In genomic region chr2:235779444-235779896, GRCh38 we compare ENCODE assay signal across 8 cellular contexts.
A peak's percentile ranks its signal among the peaks of the same experiment; 100 is the strongest.
DNase-seq lines count a peak whose midpoint lies in the region; ATAC-seq and TF ChIP-seq lines count a peak whose summit lies in the region.

No MANE protein-coding gene starts in this region.

- no peak overlapping the region for H3K27ac ChIP-seq in CD4-positive, alpha-beta T cell (ENCODE audit: low read depth, low read length)

- no peaks in the 10 kb centered on the region for H3K36me3 Mint-ChIP-seq in CD4-positive, alpha-beta T cell (ENCODE audit: low read depth)
- peaks cover 26% of the 10 kb centered on the region for H3K36me3 Mint-ChIP-seq in brain

- ATAC-seq in CD4-positive, alpha-beta T cell (ENCODE audit: poor library complexity): peak; percentile 48
- peak; percentile 63 for ATAC-seq in GM21360 (IDR thresholded peaks at IDR 0.05; ENCODE audit: unreplicated experiment)

- H3K27me3 ChIP-seq in CD4-positive, alpha-beta T cell (ENCODE audit: control insufficient read depth, insufficient read depth, low read length): no peaks in the 10 kb centered on the region

- no peaks in the 10 kb centered on the region for H3K9me3 Mint-ChIP-seq in CD4-positive, alpha-beta T cell
- no peaks in the 10 kb centered on the region for H3K9me3 Mint-ChIP-seq in brain

- DNase-seq in CD4-positive, alpha-beta T cell: peak; percentile 11 to 59 (median 30)
- peak; percentile 32 for DNase-seq in NCI-H1092 treated with DMSO at 0.1 percent for 48 hours (lab: John Stamatoyannopoulos, UW)
- DNase-seq in T1000 (lab: John Stamatoyannopoulos, UW): peak; percentile 55
- DNase-seq in iPS-NIHi11 (ENCODE audit: low spot score): peak; percentile 86
- DNase-seq in stimulated activated CD4-positive, alpha-beta T cell treated with anti-CD3 and anti-CD28 coated beads, Interleukin-12 subunit alpha, Interleukin-12 subunit beta, amount 100 ng/mL, for 24 hours (ENCODE audit: low read depth in 2 of 2): peak; percentile 19 to 64
- DNase-seq in KG1 (lab: John Stamatoyannopoulos, UW): no peak

- intact Hi-C loops in CD4-positive, alpha-beta T cell (cut with DNase I, micrococcal nuclease): loop anchor here in 1 of 2 experiments (2.0 kb wide), 1 partner anchor 401 kb away; no protein-coding TSS in a partner anchor

- H3K4me1 Mint-ChIP-seq in CD4-positive, alpha-beta T cell (ENCODE audit: low read depth): no peaks in the 10 kb centered on the region
- peaks cover 9% of the 10 kb centered on the region for H3K4me1 Mint-ChIP-seq in brain

- peaks cover 36% of the 10 kb centered on the region for H3K27me3 Mint-ChIP-seq in CD4-positive, alpha-beta T cell
- H3K27me3 Mint-ChIP-seq in brain: peaks cover 21% of the 10 kb centered on the region

- H3K9me3 ChIP-seq in CD4-positive, alpha-beta T cell (ENCODE audit: control insufficient read depth, low read length): no peaks in the 10 kb centered on the region

- CTCF ChIA-PET in CD4-positive, alpha-beta T cell (lab: Charles Lee): interaction anchor here (0.6 to 1.6 kb wide), 6 partner anchors 10 to 401 kb away, joined by 3 to 6 read pairs (median 4); no protein-coding TSS in a partner anchor

- H3K4me3 Mint-ChIP-seq in CD4-positive, alpha-beta T cell: no peak overlapping the region
- H3K4me3 Mint-ChIP-seq in brain: no peak overlapping the region

- no peak overlapping the region for H3K27ac Mint-ChIP-seq in CD4-positive, alpha-beta T cell
- H3K27ac Mint-ChIP-seq in brain: peak overlapping the region in 2 of 5 experiments; percentile 4 to 81

- POLR2A ChIA-PET in CD4-positive, alpha-beta T cell (lab: Charles Lee): no interaction called here

- TF ChIP-seq CTCF in CD4-positive, alpha-beta T cell (IDR thresholded peaks at IDR 0.05): peak; percentile 65
- TF ChIP-seq CTCF in brain (conservative IDR thresholded peaks at IDR 0.05): peak; percentile 92 to 96
